In genomic region chr2:119809329-119810038, GRCh38 we compare ENCODE assay signal across 9 cellular contexts. TPM values are rescaled to one million over a fixed set of nuclear protein-coding genes. Genes with fewer than 3 reads are reported as not detected.
DNase-seq lines count a peak whose midpoint lies in the region; ATAC-seq and TF ChIP-seq lines count a peak whose summit lies in the region.
"Had no signal": no experiment of that assay in that cellular context is flagged by ENCODE, and none has a peak within 500 bp of the region (broad histone marks: within the 10 kb centered on the region; RNA-seq: fewer than 3 reads in every experiment).

No MANE protein-coding gene starts in this region.

- H3K4me1 ChIP-seq in GM23248 (ENCODE audit: insufficient read depth) (peaks cover 31% of the 10 kb centered on the region), RWPE2 (ENCODE audit: insufficient read depth, poor library complexity, severe bottlenecking) (peaks cover 23% of the 10 kb centered on the region), fibroblast of lung (ENCODE audit: control insufficient read depth, extremely low read depth, insufficient read depth, low read length) (peaks cover 6% of the 10 kb centered on the region), gastrocnemius medialis (peaks cover 15 to 20% of the 10 kb centered on the region in 2 donors)

- no peak for TF ChIP-seq POLR2A in gastrocnemius medialis (IDR thresholded peaks at IDR 0.05)

- H3K4me2 ChIP-seq in GM23248 (ENCODE audit: unreplicated experiment) (peak overlapping the region; percentile 94), fibroblast of lung (ENCODE audit: extremely low read depth, insufficient read depth, low read length) (peak overlapping the region; percentile 75)

- H3K9me3 ChIP-seq in GM23248 (ENCODE audit: low read depth) = no peaks in the 10 kb centered on the region
- no peaks in the 10 kb centered on the region for H3K9me3 ChIP-seq in RWPE2 (ENCODE audit: severe bottlenecking)
- no peaks in the 10 kb centered on the region for H3K9me3 ChIP-seq in fibroblast of lung (ENCODE audit: control insufficient read depth, insufficient read depth, low read depth, low read length)
- no peaks in the 10 kb centered on the region for H3K9me3 ChIP-seq in gastrocnemius medialis

- H3K27me3 ChIP-seq in GM23248 (replicated peaks; ENCODE audit: insufficient read depth) (no peaks in the 10 kb centered on the region), RWPE2 (ENCODE audit: insufficient read depth, poor library complexity, severe bottlenecking) (no peaks in the 10 kb centered on the region), fibroblast of lung (ENCODE audit: control insufficient read depth, insufficient read depth, low read length) (no peaks in the 10 kb centered on the region), gastrocnemius medialis (no peaks in the 10 kb centered on the region)

- no peaks in the 10 kb centered on the region for H4K20me1 ChIP-seq in GM23248 (ENCODE audit: insufficient read depth)
- H4K20me1 ChIP-seq in fibroblast of lung (ENCODE audit: control insufficient read depth, extremely low read depth, insufficient read depth, low read length) = no peaks in the 10 kb centered on the region

- intact Hi-C loops in gastrocnemius medialis (cut with DNase I; ENCODE audit: low total_unique reads) = no loop called here

- in situ Hi-C loops in GM23248 (cut with MboI) (no loop called here), gastrocnemius medialis (cut with MboI; ENCODE audit: low sequenced_read_pairs in 4 of 4) (no loop called here), ACHN (cut with HindIII; ENCODE audit: low pct_ligation_motif_present, low pct_unique_long_range_greater_than_20kb, low sequenced_read_pairs) (no loop called here)

- H3K9me2 ChIP-seq in GM23248 (ENCODE audit: insufficient read depth) = no peaks in the 10 kb centered on the region

- DNase-seq in GM23248 = peak; percentile 95
- DNase-seq in RWPE2 (ENCODE audit: low spot score) = no peak
- DNase-seq in fibroblast of lung (ENCODE audit: low read depth in 2 of 2) = peak; percentile 81 to 83
- DNase-seq in gastrocnemius medialis = peak in 1 of 2 donors; percentile 27
- DNase-seq in RKO (ENCODE audit: low spot score) = no peak
- no peak for DNase-seq in ACHN
- no peak for DNase-seq in activated CD4-positive, CD25-positive, alpha-beta regulatory T cell treated with anti-CD3 and anti-CD28 coated beads, Interleukin-2, amount 50 U/mL, for 72 hours
- DNase-seq: activated effector memory CD4-positive, alpha-beta T cell treated with Interleukin-2 at 50 U/mL for 16 hours; NCI-H82 had no signal

- 1% methylated on average over 6 of the region's 6 CpGs for WGBS in GM23248 (ENCODE audit: low coverage in 1 of 2, low lambda C conversion rate in 2 of 2, missing lambda C conversion rate in 2 of 2), 2 experiments

- peak overlapping the region; percentile 63 for H3K9ac ChIP-seq in GM23248
- H3K9ac ChIP-seq in fibroblast of lung (ENCODE audit: insufficient read depth, low read length) = no peak overlapping the region

- ATAC-seq in RWPE2 (ENCODE audit: low read depth) = peak; percentile 71; the same call in 2 of the 3 replicates
- ATAC-seq in gastrocnemius medialis = peak in 1 of 2 donors; percentile 75

- no peak for TF ChIP-seq CTCF in RWPE2 (IDR thresholded peaks at IDR 0.05; ENCODE audit: poor library complexity, severe bottlenecking)
- no peak for TF ChIP-seq CTCF in fibroblast of lung (conservative IDR thresholded peaks at IDR 0.05 in 1 of 2, IDR thresholded peaks at IDR 0.05 in 1 of 2; ENCODE audit: low read depth in 1 of 2, low read length in 2 of 2)
- TF ChIP-seq CTCF in gastrocnemius medialis (IDR thresholded peaks at IDR 0.05 in 4 of 5, conservative IDR thresholded peaks at IDR 0.05 in 1 of 5) = no peak

- H3K79me2 ChIP-seq in GM23248 (ENCODE audit: insufficient read depth) (peaks cover 40% of the 10 kb centered on the region), fibroblast of lung (ENCODE audit: control insufficient read depth, insufficient read depth, low read length) (no peaks in the 10 kb centered on the region)

- H3K36me3 ChIP-seq in GM23248 (ENCODE audit: low read depth) (no peaks in the 10 kb centered on the region), RWPE2 (ENCODE audit: low read depth) (peaks cover 21% of the 10 kb centered on the region; the same call in 1 of the 2 replicates), fibroblast of lung (ENCODE audit: control insufficient read depth, insufficient read depth, low read length) (no peaks in the 10 kb centered on the region), gastrocnemius medialis (no peaks in the 10 kb centered on the region)

- H3K27ac ChIP-seq in GM23248 (peak overlapping the region; percentile 88), RWPE2 (ENCODE audit: poor library complexity, severe bottlenecking) (peak overlapping the region; percentile 72), fibroblast of lung (ENCODE audit: insufficient read depth, low read length) (peak overlapping the region; percentile 63), gastrocnemius medialis (peak overlapping the region in 3 of 4 donors; percentile 15 to 58 (median 28))

- peaks cover 38% of the 10 kb centered on the region for H3F3A ChIP-seq in GM23248 (ENCODE audit: insufficient read depth)

- H2AFZ ChIP-seq in GM23248 (no peak overlapping the region), fibroblast of lung (ENCODE audit: low read length) (no peak overlapping the region)

- H3K4me3 ChIP-seq in GM23248 = peak overlapping the region; percentile 67
- H3K4me3 ChIP-seq in RWPE2 (ENCODE audit: severe bottlenecking) = no peak overlapping the region
- peak overlapping the region; percentile 0 to 22 (median 10) for H3K4me3 ChIP-seq in fibroblast of lung (replicated peaks in 1 of 4; ENCODE audit: control extremely low read depth in 1 of 4, insufficient read depth in 1 of 4, low read depth in 3 of 4, low read length in 4 of 4)
- no peak overlapping the region for H3K4me3 ChIP-seq in gastrocnemius medialis

RNA-seq across cellular contexts. Expression of gene PTPN4, which starts 49.8 kb away (rescaled TPM):
- 24.3 and 29.7 TPM in 2 replicates for total RNA-seq in GM23248 (2014; rRNA removed; shearing (Covaris generic))
- polyA plus RNA-seq in GM23248 (2016; fragmentation: Nextera tagmentation; extraction: Ambion mirVana) = 19.8 and 21.5 TPM in 2 replicates
- total RNA-seq in fibroblast of lung = 18.0 and 22.3 TPM in 2 replicates
- 5.3 and 6.0 TPM in 2 replicates for polyA plus RNA-seq in fibroblast of lung
- polyA plus RNA-seq in fibroblast of lung (2012) = 5.2 and 6.1 TPM in 2 replicates
- polyA minus RNA-seq in fibroblast of lung (ENCODE audit: low replicate concordance) = 5.2 and 5.7 TPM in 2 replicates
- total RNA-seq in gastrocnemius medialis = 10 to 100 TPM; 12.7 to 37.8 (median 33.5) TPM

Comparison
In these comparisons a context has a peak if more than half of its experiments do, and no peak if none do; other contexts are left out.
1. DNase-seq: peak in GM23248 (single experiment) and fibroblast of lung (2 of 2); none in RWPE2 (single experiment), RKO (single experiment), ACHN (single experiment) and activated CD4-positive, CD25-positive, alpha-beta regulatory T cell treated with anti-CD3 and anti-CD28 coated beads, Interleukin-2, amount 50 U/mL, for 72 hours (single experiment).
2. H3K27ac ChIP-seq: peak in every context shown above with its lines; median percentile 88 in GM23248; 72 in RWPE2; 63 in fibroblast of lung; 28 in gastrocnemius medialis.
3. H3K4me3 ChIP-seq: peak in GM23248 (single experiment) and fibroblast of lung (4 of 4); none in RWPE2 (single experiment) and gastrocnemius medialis (0 of 4).